In the genomic region with DNA sequence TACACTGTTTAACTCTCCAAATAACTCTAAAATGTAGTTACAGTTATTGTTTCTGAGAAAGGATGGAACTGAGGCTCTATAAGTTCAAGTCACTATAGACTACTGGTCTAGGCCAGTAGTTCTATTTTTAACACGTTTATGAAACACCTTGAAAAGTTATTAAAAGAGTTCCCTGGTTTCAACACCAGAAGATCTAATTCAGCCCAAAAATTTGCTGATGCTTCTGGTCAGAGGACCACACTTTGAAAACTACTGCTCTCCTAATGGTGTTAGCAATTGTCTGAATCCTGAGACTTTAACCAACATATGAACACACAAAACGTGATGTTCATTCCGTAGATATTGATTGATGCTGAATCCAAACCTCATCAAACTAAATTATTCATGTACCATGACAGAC, we compare ENCODE assay signal across 26 cellular contexts.
"Had no signal": no experiment of that assay in that cellular context is flagged by ENCODE, and none has a peak within 500 bp of the region (broad histone marks: within the 10 kb centered on the region; RNA-seq: fewer than 3 reads in every experiment).

No MANE protein-coding gene starts in this region.

- H3K27ac ChIP-seq: colonic mucosa, coronary artery, dorsolateral prefrontal cortex, epithelial cell of prostate, esophagus muscularis mucosa, esophagus squamous epithelium, foreskin keratinocyte, gastrocnemius medialis, gastroesophageal sphincter, heart left ventricle, heart right ventricle, hepatocyte had no signal

- H3K27ac Mint-ChIP-seq: dendritic cell treated with granulocyte-macrophage colony-stimulating factor and Interleukin-4, amounts not matched to agents 40 ng/mL and 50 ng/mL, for 4 days; effector memory CD8-positive, alpha-beta T cell; endodermal cell had no signal

- H3K4me1 Mint-ChIP-seq: endodermal cell had no signal

- H3K9me3 ChIP-seq: colonic mucosa, esophagus muscularis mucosa, esophagus squamous epithelium, gastrocnemius medialis, gastroesophageal sphincter, heart left ventricle, heart right ventricle had no signal

- H3K36me3 ChIP-seq: colonic mucosa, esophagus muscularis mucosa, esophagus squamous epithelium, gastrocnemius medialis, gastroesophageal sphincter, heart left ventricle, heart right ventricle had no signal

- DNase-seq: colonic mucosa; cortex of kidney; dermis blood vessel endothelial cell; dorsolateral prefrontal cortex; effector CD4-positive, alpha-beta T cell; effector CD8-positive, alpha-beta T cell; effector memory CD4-positive, alpha-beta T cell; effector memory CD8-positive, alpha-beta T cell; endodermal cell; erythroblast; esophagus squamous epithelium; foreskin fibroblast; foreskin keratinocyte; foreskin melanocyte; gastrocnemius medialis; glutamatergic neuron; head of caudate nucleus; heart left ventricle; heart right ventricle had no signal

- ATAC-seq: effector memory CD8-positive, alpha-beta T cell; esophagus mucosa; foreskin keratinocyte; gastrocnemius medialis; gastroesophageal sphincter; heart left ventricle; heart right ventricle had no signal

- H3K4me3 ChIP-seq: colonic mucosa, coronary artery, dorsolateral prefrontal cortex, esophagus muscularis mucosa, esophagus squamous epithelium, gastrocnemius medialis, gastroesophageal sphincter, heart left ventricle, heart right ventricle, hepatocyte had no signal

- H3K4me1 ChIP-seq: colonic mucosa, esophagus muscularis mucosa, esophagus squamous epithelium, foreskin keratinocyte, gastrocnemius medialis, gastroesophageal sphincter, heart left ventricle, heart right ventricle had no signal

- H3K4me3 Mint-ChIP-seq: dendritic cell treated with granulocyte-macrophage colony-stimulating factor and Interleukin-4, amounts not matched to agents 40 ng/mL and 50 ng/mL, for 4 days; effector memory CD8-positive, alpha-beta T cell; endodermal cell had no signal

- H3K4me2 ChIP-seq: hepatocyte had no signal

- H2AFZ ChIP-seq: hepatocyte had no signal

- H3K27me3 ChIP-seq: colonic mucosa, dorsolateral prefrontal cortex, esophagus muscularis mucosa, esophagus squamous epithelium, foreskin keratinocyte, gastrocnemius medialis, gastroesophageal sphincter, heart left ventricle, heart right ventricle, hepatocyte had no signal

- H3K27me3 Mint-ChIP-seq: dendritic cell treated with granulocyte-macrophage colony-stimulating factor and Interleukin-4, amounts not matched to agents 40 ng/mL and 50 ng/mL, for 4 days; effector memory CD8-positive, alpha-beta T cell had no signal

- H3K79me2 ChIP-seq: hepatocyte had no signal

- H3K9me3 Mint-ChIP-seq: dendritic cell treated with granulocyte-macrophage colony-stimulating factor and Interleukin-4, amounts not matched to agents 40 ng/mL and 50 ng/mL, for 4 days; endodermal cell had no signal
